Comparison of ENCODE assay signal across 30 cellular contexts in genomic region chr4:177185151-177185550, GRCh38.
DNase-seq lines count a peak whose midpoint lies in the region; ATAC-seq and TF ChIP-seq lines count a peak whose summit lies in the region.
"Had no signal": no experiment of that assay in that cellular context is flagged by ENCODE, and none has a peak within 500 bp of the region (broad histone marks: within the 10 kb centered on the region; RNA-seq: fewer than 3 reads in every experiment).

No MANE protein-coding gene starts in this region.

- H3K27me3 Mint-ChIP-seq in stimulated activated naive CD8-positive, alpha-beta T cell treated with anti-CD3 and anti-CD28 coated beads, Interleukin-15, amount 100 ng/mL, for 72 hours, result no peaks in the 10 kb centered on the region
- H3K27me3 Mint-ChIP-seq: activated naive CD8-positive, alpha-beta T cell; progenitor cell of endocrine pancreas; stimulated activated naive B cell treated with anti-CD40 and anti-IgM and Interleukin-4, amounts not matched to agents 10 μg/mL and 1 μg/mL and 100 μg/mL, for 72 hours had no signal

- H3K4me3 Mint-ChIP-seq in stimulated activated naive CD8-positive, alpha-beta T cell treated with anti-CD3 and anti-CD28 coated beads, Interleukin-15, amount 100 ng/mL, for 72 hours, result no peak overlapping the region
- H3K4me3 Mint-ChIP-seq: activated naive CD8-positive, alpha-beta T cell; memory B cell; stimulated activated naive B cell treated with anti-CD40 and anti-IgM and Interleukin-4, amounts not matched to agents 10 μg/mL and 1 μg/mL and 100 μg/mL, for 72 hours had no signal

- H3K4me1 Mint-ChIP-seq in stimulated activated naive CD8-positive, alpha-beta T cell treated with anti-CD3 and anti-CD28 coated beads, Interleukin-15, amount 100 ng/mL, for 72 hours, result no peaks in the 10 kb centered on the region
- H3K4me1 Mint-ChIP-seq: CD4-positive, alpha-beta memory T cell; memory B cell; stimulated activated naive B cell treated with anti-CD40 and anti-IgM and Interleukin-4, amounts not matched to agents 10 μg/mL and 1 μg/mL and 100 μg/mL, for 72 hours had no signal

- ATAC-seq in stimulated activated naive CD8-positive, alpha-beta T cell treated with anti-CD3 and anti-CD28 coated beads, Interleukin-15, amount 100 ng/mL, for 72 hours, result peak; percentile 20
- ATAC-seq in stimulated activated naive CD8-positive, alpha-beta T cell treated with anti-CD3 and anti-CD28 coated beads, Interleukin-15, Interleukin-2, amounts not matched to agents 100 U/mL and 50 U/mL, for 24 hours, result no peak
- ATAC-seq in HG03108 (IDR thresholded peaks at IDR 0.05; ENCODE audit: unreplicated experiment), result no peak
- ATAC-seq in SK-N-SH treated with all-trans-retinoic acid at 6 μM for 48 hours, result no peak; the same call in 2 of the 3 replicates
- ATAC-seq: heart left ventricle, sciatic nerve had no signal

- H3K4me3 ChIP-seq in cardiac fibroblast (replicated peaks in 1 of 2; ENCODE audit: low read depth in 2 of 2, low read length in 2 of 2), result no peak overlapping the region
- H3K4me3 ChIP-seq: dorsolateral prefrontal cortex, HAP-1, heart left ventricle, thoracic aorta had no signal

- no peak for TF ChIP-seq CTCF in cardiac fibroblast (IDR thresholded peaks at IDR 0.05; ENCODE audit: low read depth, low read length)

- no peak for DNase-seq in stimulated activated naive CD8-positive, alpha-beta T cell treated with anti-CD3 and anti-CD28 coated beads, Interleukin-15, amount 100 ng/mL, for 72 hours
- DNase-seq in stimulated activated naive CD8-positive, alpha-beta T cell treated with anti-CD3 and anti-CD28 coated beads, Interleukin-15, Interleukin-2, amounts not matched to agents 100 U/mL and 50 U/mL, for 24 hours, result no peak
- DNase-seq in cardiac fibroblast (ENCODE audit: low read depth in 2 of 2) (peak; percentile 22 to 37), kidney glomerular epithelial cell (lab: John Stamatoyannopoulos, UW) (peak; percentile 71)
- DNase-seq in activated effector memory CD4-positive, alpha-beta T cell treated with Interleukin-2 at 50 U/mL for 16 hours, result no peak
- no peak for DNase-seq in activated CD4-positive, alpha-beta T cell treated with anti-CD3 and anti-CD28 coated beads, Interleukin-2, amount 50 U/mL, for 48 hours
- DNase-seq: activated CD4-positive, alpha-beta T cell treated with anti-CD3 and anti-CD28 coated beads, Interleukin-2, amount 50 U/mL, for 4 hours; activated CD4-positive, CD25-positive, alpha-beta regulatory T cell; activated CD8-positive, alpha-beta memory T cell treated with anti-CD3 and anti-CD28 coated beads, Interleukin-2, amount 50 U/mL, for 4 hours; AML-193; CD4-positive, alpha-beta memory T cell; cerebellar nuclear complex; DMS 273 treated with DMSO at 0.1 percent for 48 hours; dorsolateral prefrontal cortex; heart left ventricle; Karpas-422; NCI-H1436; NCI-H2081 treated with DMSO at 0.1 percent for 48 hours; NCI-H226; NCI-H69; stimulated activated CD4-positive, alpha-beta T cell treated with anti-CD3 and anti-CD28 coated beads, Interleukin-4, amount 100 ng/mL, for 4 hours; stimulated activated naive B cell treated with anti-CD40 and anti-IgM and Interleukin-4, amounts not matched to agents 10 μg/mL and 1 μg/mL and 100 μg/mL, for 72 hours had no signal

- H3K9me3 Mint-ChIP-seq in stimulated activated naive CD8-positive, alpha-beta T cell treated with anti-CD3 and anti-CD28 coated beads, Interleukin-15, amount 100 ng/mL, for 72 hours, result no peaks in the 10 kb centered on the region
- H3K9me3 Mint-ChIP-seq: CD4-positive, alpha-beta memory T cell; stimulated activated naive B cell treated with anti-CD40 and anti-IgM and Interleukin-4, amounts not matched to agents 10 μg/mL and 1 μg/mL and 100 μg/mL, for 72 hours had no signal

- no peak overlapping the region for H3K27ac Mint-ChIP-seq in stimulated activated naive CD8-positive, alpha-beta T cell treated with anti-CD3 and anti-CD28 coated beads, Interleukin-15, amount 100 ng/mL, for 72 hours
- H3K27ac Mint-ChIP-seq: activated naive CD8-positive, alpha-beta T cell; CD4-positive, alpha-beta memory T cell; memory B cell; progenitor cell of endocrine pancreas; stimulated activated naive B cell treated with anti-CD40 and anti-IgM and Interleukin-4, amounts not matched to agents 10 μg/mL and 1 μg/mL and 100 μg/mL, for 72 hours had no signal

TF ChIP-seq in SK-N-SH treated with all-trans-retinoic acid at 6 μM for 48 hours, 23 proteins besides CTCF, POLR2A, EP300 and RAD21 (continues in another document):
- TF ChIP-seq, protein P1, sequence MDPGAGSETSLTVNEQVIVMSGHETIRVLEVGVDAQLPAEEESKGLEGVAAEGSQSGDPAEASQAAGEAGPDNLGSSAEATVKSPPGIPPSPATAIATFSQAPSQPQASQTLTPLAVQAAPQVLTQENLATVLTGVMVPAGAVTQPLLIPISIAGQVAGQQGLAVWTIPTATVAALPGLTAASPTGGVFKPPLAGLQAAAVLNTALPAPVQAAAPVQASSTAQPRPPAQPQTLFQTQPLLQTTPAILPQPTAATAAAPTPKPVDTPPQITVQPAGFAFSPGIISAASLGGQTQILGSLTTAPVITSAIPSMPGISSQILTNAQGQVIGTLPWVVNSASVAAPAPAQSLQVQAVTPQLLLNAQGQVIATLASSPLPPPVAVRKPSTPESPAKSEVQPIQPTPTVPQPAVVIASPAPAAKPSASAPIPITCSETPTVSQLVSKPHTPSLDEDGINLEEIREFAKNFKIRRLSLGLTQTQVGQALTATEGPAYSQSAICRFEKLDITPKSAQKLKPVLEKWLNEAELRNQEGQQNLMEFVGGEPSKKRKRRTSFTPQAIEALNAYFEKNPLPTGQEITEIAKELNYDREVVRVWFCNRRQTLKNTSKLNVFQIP (CRISPR knock-in tag; IDR thresholded peaks at IDR 0.05; ENCODE audit: borderline replicate concordance, low read depth), result no peak
- TF ChIP-seq ZFP30 (CRISPR knock-in tag; IDR thresholded peaks at IDR 0.05), result no peak
- no peak for TF ChIP-seq CSRNP3 (CRISPR knock-in tag; IDR thresholded peaks at IDR 0.05)
- TF ChIP-seq ZNF8 (CRISPR knock-in tag; IDR thresholded peaks at IDR 0.05), result no peak
- no peak for TF ChIP-seq ZNF565 (CRISPR knock-in tag; conservative IDR thresholded peaks at IDR 0.05; ENCODE audit: low read depth)
- no peak for TF ChIP-seq RARB (CRISPR knock-in tag; IDR thresholded peaks at IDR 0.05)
- no peak for TF ChIP-seq OSR1 (CRISPR knock-in tag; IDR thresholded peaks at IDR 0.05)
- no peak for TF ChIP-seq BACH2 (CRISPR knock-in tag; IDR thresholded peaks at IDR 0.05; ENCODE audit: borderline replicate concordance)
- TF ChIP-seq TCF4 (CRISPR knock-in tag; IDR thresholded peaks at IDR 0.05; ENCODE audit: borderline replicate concordance), result no peak
- TF ChIP-seq, protein P2, sequence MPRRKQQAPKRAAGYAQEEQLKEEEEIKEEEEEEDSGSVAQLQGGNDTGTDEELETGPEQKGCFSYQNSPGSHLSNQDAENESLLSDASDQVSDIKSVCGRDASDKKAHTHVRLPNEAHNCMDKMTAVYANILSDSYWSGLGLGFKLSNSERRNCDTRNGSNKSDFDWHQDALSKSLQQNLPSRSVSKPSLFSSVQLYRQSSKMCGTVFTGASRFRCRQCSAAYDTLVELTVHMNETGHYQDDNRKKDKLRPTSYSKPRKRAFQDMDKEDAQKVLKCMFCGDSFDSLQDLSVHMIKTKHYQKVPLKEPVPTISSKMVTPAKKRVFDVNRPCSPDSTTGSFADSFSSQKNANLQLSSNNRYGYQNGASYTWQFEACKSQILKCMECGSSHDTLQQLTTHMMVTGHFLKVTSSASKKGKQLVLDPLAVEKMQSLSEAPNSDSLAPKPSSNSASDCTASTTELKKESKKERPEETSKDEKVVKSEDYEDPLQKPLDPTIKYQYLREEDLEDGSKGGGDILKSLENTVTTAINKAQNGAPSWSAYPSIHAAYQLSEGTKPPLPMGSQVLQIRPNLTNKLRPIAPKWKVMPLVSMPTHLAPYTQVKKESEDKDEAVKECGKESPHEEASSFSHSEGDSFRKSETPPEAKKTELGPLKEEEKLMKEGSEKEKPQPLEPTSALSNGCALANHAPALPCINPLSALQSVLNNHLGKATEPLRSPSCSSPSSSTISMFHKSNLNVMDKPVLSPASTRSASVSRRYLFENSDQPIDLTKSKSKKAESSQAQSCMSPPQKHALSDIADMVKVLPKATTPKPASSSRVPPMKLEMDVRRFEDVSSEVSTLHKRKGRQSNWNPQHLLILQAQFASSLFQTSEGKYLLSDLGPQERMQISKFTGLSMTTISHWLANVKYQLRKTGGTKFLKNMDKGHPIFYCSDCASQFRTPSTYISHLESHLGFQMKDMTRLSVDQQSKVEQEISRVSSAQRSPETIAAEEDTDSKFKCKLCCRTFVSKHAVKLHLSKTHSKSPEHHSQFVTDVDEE (CRISPR knock-in tag; IDR thresholded peaks at IDR 0.05), result no peak
- no peak for TF ChIP-seq ESRRG (CRISPR knock-in tag; IDR thresholded peaks at IDR 0.05)
- TF ChIP-seq GLIS3 (CRISPR knock-in tag; IDR thresholded peaks at IDR 0.05), result no peak
- no peak for TF ChIP-seq PATZ1 (CRISPR knock-in tag; IDR thresholded peaks at IDR 0.05; ENCODE audit: borderline replicate concordance)

Comparison
In these comparisons a context has a peak if more than half of its experiments do, and no peak if none do; other contexts are left out.
1. DNase-seq: peak in cardiac fibroblast (2 of 2) and kidney glomerular epithelial cell (single experiment); none in stimulated activated naive CD8-positive, alpha-beta T cell treated with anti-CD3 and anti-CD28 coated beads, Interleukin-15, amount 100 ng/mL, for 72 hours (0 of 2), stimulated activated naive CD8-positive, alpha-beta T cell treated with anti-CD3 and anti-CD28 coated beads, Interleukin-15, Interleukin-2, amounts not matched to agents 100 U/mL and 50 U/mL, for 24 hours (single experiment), activated effector memory CD4-positive, alpha-beta T cell treated with Interleukin-2 at 50 U/mL for 16 hours (single experiment) and activated CD4-positive, alpha-beta T cell treated with anti-CD3 and anti-CD28 coated beads, Interleukin-2, amount 50 U/mL, for 48 hours (0 of 2).